In genomic region chr13:111262715-111263114, GRCh38 we compare ENCODE assay signal across 19 cellular contexts. TPM values are rescaled to one million over a fixed set of nuclear protein-coding genes. Genes with fewer than 3 reads are reported as not detected.
"Had no signal": no experiment of that assay in that cellular context is flagged by ENCODE, and none has a peak within 500 bp of the region (broad histone marks: within the 10 kb centered on the region; RNA-seq: fewer than 3 reads in every experiment).

No MANE protein-coding gene starts in this region.

- ATAC-seq: effector memory CD8-positive, alpha-beta T cell; naive thymus-derived CD4-positive, alpha-beta T cell; T-cell had no signal

- H3K4me3 Mint-ChIP-seq: activated CD4-positive, alpha-beta memory T cell treated with anti-CD3 and anti-CD28 coated beads, Interleukin-2, amount 10 ng/mL, durations not matched to agents 7 days and 5 days; activated CD4-positive, alpha-beta T cell treated with anti-CD3 and anti-CD28 coated beads for 36 hours; brain; dendritic cell treated with granulocyte-macrophage colony-stimulating factor and Interleukin-4, amounts not matched to agents 40 ng/mL and 50 ng/mL, for 4 days; effector memory CD8-positive, alpha-beta T cell; naive thymus-derived CD4-positive, alpha-beta T cell; T-cell had no signal

- H3K4me1 ChIP-seq: testis had no signal

- H3K27me3 ChIP-seq: neutrophil, testis had no signal

- H3K4me3 ChIP-seq: lung, testis had no signal

- H3K9me3 ChIP-seq: neutrophil, testis had no signal

- H3K27ac ChIP-seq: neutrophil, testis, VCaP had no signal

- H3K27ac Mint-ChIP-seq: activated CD4-positive, alpha-beta memory T cell treated with anti-CD3 and anti-CD28 coated beads, Interleukin-2, amount 10 ng/mL, durations not matched to agents 7 days and 5 days; activated CD4-positive, alpha-beta T cell treated with anti-CD3 and anti-CD28 coated beads for 36 hours; dendritic cell treated with granulocyte-macrophage colony-stimulating factor and Interleukin-4, amounts not matched to agents 40 ng/mL and 50 ng/mL, for 4 days; T-cell had no signal

- H3K27me3 Mint-ChIP-seq: activated CD4-positive, alpha-beta memory T cell treated with anti-CD3 and anti-CD28 coated beads, Interleukin-2, amount 10 ng/mL, durations not matched to agents 7 days and 5 days; activated CD4-positive, alpha-beta T cell treated with anti-CD3 and anti-CD28 coated beads for 36 hours; brain; dendritic cell treated with granulocyte-macrophage colony-stimulating factor and Interleukin-4, amounts not matched to agents 40 ng/mL and 50 ng/mL, for 4 days; effector memory CD8-positive, alpha-beta T cell; naive thymus-derived CD4-positive, alpha-beta T cell; T-cell had no signal

- DNase-seq: activated CD4-positive, alpha-beta memory T cell treated with anti-CD3 and anti-CD28 coated beads, Interleukin-2, amount 10 ng/mL, durations not matched to agents 7 days and 5 days; activated CD4-positive, alpha-beta T cell treated with anti-CD3 and anti-CD28 coated beads for 36 hours; activated naive CD4-positive, alpha-beta T cell treated with anti-CD3 and anti-CD28 coated beads, Interleukin-2, amount 50 U/mL, for 16 hours; amygdala; effector memory CD8-positive, alpha-beta T cell; hippocampal formation; naive thymus-derived CD4-positive, alpha-beta T cell; right cardiac atrium; stimulated activated CD4-positive, alpha-beta T cell treated with anti-CD3 and anti-CD28 coated beads, Interleukin-2, amount 100 ng/mL, for 24 hours; stimulated activated naive CD4-positive, alpha-beta T cell; T-cell; testis had no signal

RNA-seq across cellular contexts. Expression of gene TEX29, which starts 57.7 kb away (rescaled TPM):
- total RNA-seq: glomerular endothelial cell, urinary bladder had no signal
